Comparison of ENCODE assay signal across 9 cellular contexts in genomic region chr6:107618672-107619071, GRCh38.
DNase-seq lines count a peak whose midpoint lies in the region; ATAC-seq lines count a peak whose summit lies in the region.
"Had no signal": no experiment of that assay in that cellular context is flagged by ENCODE, and none has a peak within 500 bp of the region (broad histone marks: within the 10 kb centered on the region; RNA-seq: fewer than 3 reads in every experiment).

No MANE protein-coding gene starts in this region.

- H3K4me3 ChIP-seq in thymus (ENCODE audit: low read length) = no peak overlapping the region

- H3K9me3 ChIP-seq in thymus (ENCODE audit: control insufficient read depth) = no peaks in the 10 kb centered on the region

- H3K27ac ChIP-seq in thymus (ENCODE audit: low read depth) = peak overlapping the region; percentile 0

- peaks cover 7% of the 10 kb centered on the region for H3K4me1 ChIP-seq in thymus (ENCODE audit: control insufficient read depth, insufficient read depth, low read length)

- peak; percentile 98 for ATAC-seq in HG03354 (IDR thresholded peaks at IDR 0.05; ENCODE audit: poor library complexity, severe bottlenecking, unreplicated experiment)
- ATAC-seq: right cardiac atrium had no signal

- no peaks in the 10 kb centered on the region for H3K36me3 ChIP-seq in thymus (ENCODE audit: control insufficient read depth, insufficient read depth)

- 48% methylated on average over 9 of the region's 9 CpGs for WGBS in thymus

- H3K27me3 ChIP-seq in thymus (ENCODE audit: control insufficient read depth, insufficient read depth) = no peaks in the 10 kb centered on the region

- DNase-seq in activated gamma-delta T cell treated with Interleukin-2 at 50 U/mL for 16 hours (peak; percentile 49), activated gamma-delta T cell (lab: John Stamatoyannopoulos, UW) (no peak), NCI-H82 (lab: John Stamatoyannopoulos, UW) (no peak), foreskin melanocyte (no peak), hepatic stellate cell (ENCODE audit: low spot score) (no peak)
- DNase-seq in activated effector memory CD4-positive, alpha-beta T cell treated with anti-CD3 and anti-CD28 coated beads, Interleukin-2, amount 50 U/mL, for 16 hours = peak; percentile 66

Comparison
In these comparisons a context has a peak if more than half of its experiments do, and no peak if none do; other contexts are left out.
1. DNase-seq: peak in activated gamma-delta T cell treated with Interleukin-2 at 50 U/mL for 16 hours (single experiment) and activated effector memory CD4-positive, alpha-beta T cell treated with anti-CD3 and anti-CD28 coated beads, Interleukin-2, amount 50 U/mL, for 16 hours (single experiment); none in activated gamma-delta T cell (single experiment), NCI-H82 (single experiment), foreskin melanocyte (single experiment) and hepatic stellate cell (single experiment).